Comparison of ENCODE assay signal across 8 cellular contexts in genomic region chr10:102868976-102869289, GRCh38. TPM values are rescaled to one million over a fixed set of nuclear protein-coding genes. Genes with fewer than 3 reads are reported as not detected.
DNase-seq lines count a peak whose midpoint lies in the region; ATAC-seq and TF ChIP-seq lines count a peak whose summit lies in the region.

No MANE protein-coding gene starts in this region.

- H3K27ac ChIP-seq in body of pancreas: peak overlapping the region in 1 of 4 donors; percentile 30

- peaks cover 12% of the 10 kb centered on the region for H3K27me3 Mint-ChIP-seq in WTC11 (ENCODE audit: low read depth)
- H3K27me3 Mint-ChIP-seq in stimulated activated memory B cell treated with anti-CD40 and anti-IgM and Interleukin-4, amounts not matched to agents 10 μg/mL and 1 μg/mL and 100 μg/mL, for 72 hours: peaks cover 28% of the 10 kb centered on the region

- WGBS in body of pancreas, 2 donors: 32% methylated on average over 6 of the region's 6 CpGs

- H3K27ac Mint-ChIP-seq in WTC11: no peak overlapping the region
- H3K27ac Mint-ChIP-seq in stimulated activated memory B cell treated with anti-CD40 and anti-IgM and Interleukin-4, amounts not matched to agents 10 μg/mL and 1 μg/mL and 100 μg/mL, for 72 hours: no peak overlapping the region

- no peak for TF ChIP-seq CTCF in WTC11 (IDR thresholded peaks at IDR 0.05)
- no peak for TF ChIP-seq CTCF in body of pancreas (IDR thresholded peaks at IDR 0.05)

- peaks cover 16% of the 10 kb centered on the region for H3K4me1 Mint-ChIP-seq in WTC11
- peaks cover 14% of the 10 kb centered on the region for H3K4me1 Mint-ChIP-seq in stimulated activated memory B cell treated with anti-CD40 and anti-IgM and Interleukin-4, amounts not matched to agents 10 μg/mL and 1 μg/mL and 100 μg/mL, for 72 hours

- DNase-seq in NCI-H2227 treated with DMSO at 0.1 percent for 48 hours (lab: John Stamatoyannopoulos, UW) (peak; percentile 42), NCI-H2227 (lab: John Stamatoyannopoulos, UW; ENCODE audit: unreplicated experiment) (no peak), WTC11 (ENCODE audit: low spot score) (no peak), body of pancreas (no peak), NCI-H187 treated with DMSO at 0.1 percent for 48 hours (lab: John Stamatoyannopoulos, UW) (no peak)

- ATAC-seq in WTC11: no peak
- ATAC-seq in stimulated activated memory B cell treated with anti-CD40 and anti-IgM and Interleukin-4, amounts not matched to agents 10 μg/mL and 1 μg/mL and 100 μg/mL, for 72 hours: no peak
- no peak for ATAC-seq in body of pancreas
- no peak for ATAC-seq in HG03196 (IDR thresholded peaks at IDR 0.05; ENCODE audit: unreplicated experiment)

- POLR2A ChIA-PET in WTC11 (lab: Charles Lee): interaction anchor here (1.0 to 1.8 kb wide), 3 partner anchors 9 to 33 kb away, joined by 3 to 8 read pairs (median 4); partner anchors contain the start of gene BORCS7

- TF ChIP-seq POLR2A in body of pancreas (IDR thresholded peaks at IDR 0.05): no peak

- H3K4me1 ChIP-seq in body of pancreas: peaks cover 13% of the 10 kb centered on the region

- H3K9me3 Mint-ChIP-seq in WTC11: no peaks in the 10 kb centered on the region
- H3K9me3 Mint-ChIP-seq in stimulated activated memory B cell treated with anti-CD40 and anti-IgM and Interleukin-4, amounts not matched to agents 10 μg/mL and 1 μg/mL and 100 μg/mL, for 72 hours: no peaks in the 10 kb centered on the region

- H3K36me3 Mint-ChIP-seq in WTC11: no peaks in the 10 kb centered on the region
- H3K36me3 Mint-ChIP-seq in stimulated activated memory B cell treated with anti-CD40 and anti-IgM and Interleukin-4, amounts not matched to agents 10 μg/mL and 1 μg/mL and 100 μg/mL, for 72 hours: peaks cover 3% of the 10 kb centered on the region

- H3K36me3 ChIP-seq in body of pancreas (replicated peaks in 1 of 2; ENCODE audit: insufficient read depth in 1 of 2, low read depth in 2 of 2): no peaks in the 10 kb centered on the region

- CTCF ChIA-PET in WTC11 (lab: Charles Lee): interaction anchor here (0.5 to 2.0 kb wide), 10 partner anchors 22 to 489 kb away, joined by 3 to 12 read pairs (median 4); partner anchors contain the start of genes ARL3 and CNNM2

- no peaks in the 10 kb centered on the region for H3K9me3 ChIP-seq in body of pancreas

- H3K27me3 ChIP-seq in body of pancreas: no peaks in the 10 kb centered on the region

- intact Hi-C loops in body of pancreas (cut with DNase I): no loop called here

- H3K4me3 Mint-ChIP-seq in WTC11: peak overlapping the region; percentile 83
- H3K4me3 Mint-ChIP-seq in stimulated activated memory B cell treated with anti-CD40 and anti-IgM and Interleukin-4, amounts not matched to agents 10 μg/mL and 1 μg/mL and 100 μg/mL, for 72 hours: peak overlapping the region; percentile 51

- H3K4me3 ChIP-seq in iPS-11a (ENCODE audit: low read depth, low read length): peak overlapping the region; percentile 56
- peak overlapping the region in 1 of 2 donors; percentile 31 for H3K4me3 ChIP-seq in body of pancreas

TF ChIP-seq in WTC11, 78 proteins besides CTCF, POLR2A, EP300 and RAD21:
- TF ChIP-seq TCF7 (CRISPR knock-in tag; IDR thresholded peaks at IDR 0.05; ENCODE audit: low read depth): no peak
- no peak for TF ChIP-seq ATF3 (CRISPR knock-in tag; conservative IDR thresholded peaks at IDR 0.05)
- no peak for TF ChIP-seq TEAD1 (CRISPR knock-in tag; IDR thresholded peaks at IDR 0.05)
- no peak for TF ChIP-seq FOXJ3 (CRISPR knock-in tag; IDR thresholded peaks at IDR 0.05; ENCODE audit: borderline replicate concordance)
- no peak for TF ChIP-seq FOXP4 (CRISPR knock-in tag; IDR thresholded peaks at IDR 0.05)
- TF ChIP-seq ZNF396 (CRISPR knock-in tag; IDR thresholded peaks at IDR 0.05; ENCODE audit: borderline replicate concordance): no peak
- no peak for TF ChIP-seq GRHL2 (CRISPR knock-in tag; IDR thresholded peaks at IDR 0.05; ENCODE audit: insufficient replicate concordance, severe bottlenecking)

RNA-seq across cellular contexts. Expression of gene AS3MT, which starts 0.3 kb away (rescaled TPM):
- total RNA-seq in WTC11 (2021) (8.8 to 10.4 TPM (median 9.3 TPM) in 3 replicates), body of pancreas (1 to 10 TPM; 4.0 to 4.7 TPM)

RNA-seq across cellular contexts. Expression of gene BORCS7, which starts 14.9 kb away (rescaled TPM):
- total RNA-seq in WTC11 (2021) (2.8 to 3.9 TPM (median 3.3 TPM) in 3 replicates), body of pancreas (10 to 100 TPM; 12.9 to 13.2 TPM)

RNA-seq across cellular contexts. Expression of gene CYP17A1, which starts 31.7 kb away (rescaled TPM):
- total RNA-seq in WTC11 (2021) (2.1 to 4.2 TPM (median 3.0 TPM) in 3 replicates), body of pancreas (not detected)

RNA-seq across cellular contexts. Expression of gene CNNM2, which starts 49.2 kb away (rescaled TPM):
- total RNA-seq in WTC11 (2021): 23.5 to 28.0 TPM (median 27.0 TPM) in 3 replicates
- total RNA-seq in body of pancreas: 1 to 10 TPM; 3.4 to 5.3 TPM
